18 cellular contexts compared by ENCODE assay signal in genomic region chr11:79066456-79067354, GRCh38.
A peak's percentile ranks its signal among the peaks of the same experiment; 100 is the strongest.
DNase-seq lines count a peak whose midpoint lies in the region; ATAC-seq, FAIRE-seq and TF ChIP-seq lines count a peak whose summit lies in the region.
"Had no signal": no experiment of that assay in that cellular context is flagged by ENCODE, and none has a peak within 500 bp of the region (broad histone marks: within the 10 kb centered on the region; RNA-seq: fewer than 3 reads in every experiment).

No MANE protein-coding gene starts in this region.

- FAIRE-seq in bronchial epithelial cell (lab: Jason Lieb, UNC): peak; percentile 82

- intact Hi-C loops in lower lobe of right lung (cut with DNase I): no loop called here

- no peak overlapping the region for H3K9ac ChIP-seq in HUES6 (ENCODE audit: low read length)
- H3K9ac ChIP-seq: BLaER1 treated with 17β-estradiol and CSF1 and Interleukin-3, amounts not matched to agents 10 nM and 100 nM had no signal

- H3K36me3 Mint-ChIP-seq in activated T-helper 17 cell treated with anti-CD3 and anti-CD28 coated beads, Interleukin-2, amount 50 U/mL, for 72 hours (ENCODE audit: low read depth): no peaks in the 10 kb centered on the region
- H3K36me3 Mint-ChIP-seq: stimulated activated naive B cell treated with anti-CD40 and anti-IgM and Interleukin-4, amounts not matched to agents 10 μg/mL and 1 μg/mL and 100 μg/mL, for 72 hours had no signal

- H3K36me3 ChIP-seq in HUES6 (ENCODE audit: control insufficient read depth, insufficient read depth, low read length): no peaks in the 10 kb centered on the region
- H3K36me3 ChIP-seq in bronchial epithelial cell (ENCODE audit: control insufficient read depth, insufficient read depth, low read length): no peaks in the 10 kb centered on the region
- H3K36me3 ChIP-seq in lower lobe of right lung: no peaks in the 10 kb centered on the region
- H3K36me3 ChIP-seq: vagina had no signal

- H3K9me3 ChIP-seq in HUES6 (ENCODE audit: control insufficient read depth, insufficient read depth, low read depth, low read length) (no peaks in the 10 kb centered on the region), lower lobe of right lung (no peaks in the 10 kb centered on the region)
- H3K9me3 ChIP-seq: BLaER1 treated with 17β-estradiol and CSF1 and Interleukin-3, amounts not matched to agents 10 nM and 100 nM; vagina had no signal

- ATAC-seq in lower lobe of right lung: no peak
- ATAC-seq in activated T-helper 17 cell treated with anti-CD3 and anti-CD28 coated beads, Interleukin-2, amount 50 U/mL, for 72 hours (replicated peaks): no peak
- ATAC-seq: stimulated activated naive B cell treated with anti-CD40 and anti-IgM and Interleukin-4, amounts not matched to agents 10 μg/mL and 1 μg/mL and 100 μg/mL, for 72 hours had no signal

- H3K27ac ChIP-seq in HUES6 (ENCODE audit: low read depth, low read length) (no peak overlapping the region), lower lobe of right lung (no peak overlapping the region)
- H3K27ac ChIP-seq: BLaER1 treated with 17β-estradiol and CSF1 and Interleukin-3, amounts not matched to agents 10 nM and 100 nM; skin epidermis; vagina had no signal

- no peaks in the 10 kb centered on the region for H3K4me1 Mint-ChIP-seq in activated T-helper 17 cell treated with anti-CD3 and anti-CD28 coated beads, Interleukin-2, amount 50 U/mL, for 72 hours

- H3K27me3 Mint-ChIP-seq in activated T-helper 17 cell treated with anti-CD3 and anti-CD28 coated beads, Interleukin-2, amount 50 U/mL, for 72 hours: peaks cover 5% of the 10 kb centered on the region

- no peak overlapping the region for H3K4me3 Mint-ChIP-seq in activated T-helper 17 cell treated with anti-CD3 and anti-CD28 coated beads, Interleukin-2, amount 50 U/mL, for 72 hours
- H3K4me3 Mint-ChIP-seq: stimulated activated naive B cell treated with anti-CD40 and anti-IgM and Interleukin-4, amounts not matched to agents 10 μg/mL and 1 μg/mL and 100 μg/mL, for 72 hours had no signal

- TF ChIP-seq CTCF in bronchial epithelial cell (IDR thresholded peaks at IDR 0.05; ENCODE audit: insufficient read depth, low read length, severe bottlenecking) (no peak), lower lobe of right lung (IDR thresholded peaks at IDR 0.05) (no peak)

- peak overlapping the region; percentile 1; the same call in 1 of the 2 replicates for H3K4me3 ChIP-seq in HUES6 (ENCODE audit: low read depth, low read length)
- no peak overlapping the region for H3K4me3 ChIP-seq in bronchial epithelial cell (ENCODE audit: low read depth, low read length)
- H3K4me3 ChIP-seq in lower lobe of right lung: peak overlapping the region; percentile 8
- H3K4me3 ChIP-seq: BLaER1 treated with 17β-estradiol and CSF1 and Interleukin-3, amounts not matched to agents 10 nM and 100 nM; lung; skin epidermis; vagina had no signal

- no peaks in the 10 kb centered on the region for H3K9me3 Mint-ChIP-seq in activated T-helper 17 cell treated with anti-CD3 and anti-CD28 coated beads, Interleukin-2, amount 50 U/mL, for 72 hours

- no peak overlapping the region for H3K27ac Mint-ChIP-seq in activated T-helper 17 cell treated with anti-CD3 and anti-CD28 coated beads, Interleukin-2, amount 50 U/mL, for 72 hours
- H3K27ac Mint-ChIP-seq: stimulated activated naive B cell treated with anti-CD40 and anti-IgM and Interleukin-4, amounts not matched to agents 10 μg/mL and 1 μg/mL and 100 μg/mL, for 72 hours had no signal

- H3K27me3 ChIP-seq in HUES6 (ENCODE audit: control insufficient read depth, insufficient read depth, low read length) (no peaks in the 10 kb centered on the region), bronchial epithelial cell (ENCODE audit: control insufficient read depth, insufficient read depth, low read length) (no peaks in the 10 kb centered on the region), lower lobe of right lung (ENCODE audit: low read depth) (peaks cover 8% of the 10 kb centered on the region)
- H3K27me3 ChIP-seq: BLaER1 treated with 17β-estradiol and CSF1 and Interleukin-3, amounts not matched to agents 10 nM and 100 nM; vagina had no signal

- no peak for DNase-seq in bronchial epithelial cell (ENCODE audit: low read depth)
- no peak for DNase-seq in lower lobe of right lung
- DNase-seq in superior temporal gyrus (ENCODE audit: extremely low spot score): peak; percentile 41
- DNase-seq in HK-2 (ENCODE audit: unreplicated experiment): no peak
- no peak for DNase-seq in GM03348 (ENCODE audit: low spot score)
- DNase-seq: activated effector memory CD4-positive, alpha-beta T cell treated with Interleukin-2 at 50 U/mL for 16 hours; DMS53; HCEC 1CT; Kasumi-1; NCI-H1436 treated with DMSO at 0.1 percent for 48 hours; NCI-H510A; stimulated activated naive B cell treated with anti-CD40 and anti-IgM and Interleukin-4, amounts not matched to agents 10 μg/mL and 1 μg/mL and 100 μg/mL, for 72 hours had no signal

- H3K4me1 ChIP-seq in HUES6 (ENCODE audit: control insufficient read depth, insufficient read depth, low read length): peaks cover 25% of the 10 kb centered on the region
- H3K4me1 ChIP-seq in lower lobe of right lung: no peaks in the 10 kb centered on the region
- H3K4me1 ChIP-seq: vagina had no signal
